ENCODE assay signal across 29 cellular contexts in genomic region chr7:133973710-133974109, GRCh38.
"Had no signal": no experiment of that assay in that cellular context is flagged by ENCODE, and none has a peak within 500 bp of the region (broad histone marks: within the 10 kb centered on the region; RNA-seq: fewer than 3 reads in every experiment).

No MANE protein-coding gene starts in this region.

- H3K27me3 Mint-ChIP-seq: activated CD4-positive, alpha-beta memory T cell treated with anti-CD3 and anti-CD28 coated beads, Interleukin-2, amount 10 ng/mL, durations not matched to agents 7 days and 5 days; activated CD4-positive, alpha-beta T cell treated with anti-CD3 and anti-CD28 coated beads, Interleukin-2, amount 10 ng/mL, durations not matched to agents 7 days and 5 days; activated naive CD8-positive, alpha-beta T cell; activated T-helper 17 cell treated with anti-CD3 and anti-CD28 coated beads, Interleukin-2, amount 50 U/mL, for 72 hours; central memory CD8-positive, alpha-beta T cell; dendritic cell treated with granulocyte-macrophage colony-stimulating factor and Interleukin-4, amounts not matched to agents 40 ng/mL and 50 ng/mL, for 4 days had no signal

- ATAC-seq: activated T-cell treated with anti-CD3 and anti-CD28 coated beads, Interleukin-2, amount 50 U/mL, for 4 hours; activated T-helper 17 cell treated with anti-CD3 and anti-CD28 coated beads, Interleukin-2, amount 50 U/mL, for 72 hours; foreskin keratinocyte; gastrocnemius medialis; heart left ventricle; WTC11 had no signal

- H3K4me3 ChIP-seq: coronary artery, dorsolateral prefrontal cortex, esophagus muscularis mucosa, gastrocnemius medialis, heart left ventricle had no signal

- H3K9me3 ChIP-seq: esophagus muscularis mucosa, gastrocnemius medialis, heart left ventricle had no signal

- H3K27ac Mint-ChIP-seq: activated CD4-positive, alpha-beta memory T cell treated with anti-CD3 and anti-CD28 coated beads, Interleukin-2, amount 10 ng/mL, durations not matched to agents 7 days and 5 days; activated CD4-positive, alpha-beta T cell treated with anti-CD3 and anti-CD28 coated beads, Interleukin-2, amount 10 ng/mL, durations not matched to agents 7 days and 5 days; activated naive CD8-positive, alpha-beta T cell; activated T-helper 17 cell treated with anti-CD3 and anti-CD28 coated beads, Interleukin-2, amount 50 U/mL, for 72 hours; dendritic cell treated with granulocyte-macrophage colony-stimulating factor and Interleukin-4, amounts not matched to agents 40 ng/mL and 50 ng/mL, for 4 days; WTC11 had no signal

- H3K4me1 ChIP-seq: esophagus muscularis mucosa, foreskin keratinocyte had no signal

- DNase-seq: activated CD4-positive, alpha-beta memory T cell treated with anti-CD3 and anti-CD28 coated beads, Interleukin-2, amount 10 ng/mL, durations not matched to agents 7 days and 5 days; activated CD4-positive, alpha-beta T cell treated with anti-CD3 and anti-CD28 coated beads for 1 hour; activated CD4-positive, alpha-beta T cell treated with anti-CD3 and anti-CD28 coated beads for 4 hours; activated CD4-positive, alpha-beta T cell treated with anti-CD3 and anti-CD28 coated beads, Interleukin-2, amount 10 ng/mL, durations not matched to agents 7 days and 5 days; activated CD4-positive, alpha-beta T cell treated with anti-CD3 and anti-CD28 coated beads, Interleukin-2, amount 50 U/mL, for 4 hours; activated effector memory CD4-positive, alpha-beta T cell treated with Interleukin-2 at 50 U/mL for 16 hours; activated gamma-delta T cell treated with Interleukin-2 at 50 U/mL for 16 hours; activated naive CD4-positive, alpha-beta T cell treated with anti-CD3 and anti-CD28 coated beads, Interleukin-2, amount 50 U/mL, for 16 hours; activated naive CD4-positive, alpha-beta T cell treated with Interleukin-2 at 50 U/mL for 16 hours; activated T-cell treated with anti-CD3 and anti-CD28 coated beads, Interleukin-2, amount 50 U/mL, for 4 hours; amniotic stem cell; anterior cingulate cortex; brain microvascular endothelial cell; dorsolateral prefrontal cortex; effector memory CD4-positive, alpha-beta T cell; erythroblast; foreskin keratinocyte; gastrocnemius medialis; glutamatergic neuron; heart left ventricle; T-helper 2 cell had no signal

- H3K27ac ChIP-seq: brain microvascular endothelial cell, coronary artery, dorsolateral prefrontal cortex, esophagus muscularis mucosa, foreskin keratinocyte, gastrocnemius medialis, heart left ventricle, VCaP had no signal

- H3K27me3 ChIP-seq: brain microvascular endothelial cell, dorsolateral prefrontal cortex, esophagus muscularis mucosa, foreskin keratinocyte, gastrocnemius medialis, heart left ventricle had no signal

- H3K4me1 Mint-ChIP-seq: activated CD4-positive, alpha-beta memory T cell treated with anti-CD3 and anti-CD28 coated beads, Interleukin-2, amount 10 ng/mL, durations not matched to agents 7 days and 5 days; activated T-helper 17 cell treated with anti-CD3 and anti-CD28 coated beads, Interleukin-2, amount 50 U/mL, for 72 hours; central memory CD8-positive, alpha-beta T cell had no signal

- H3K9me3 Mint-ChIP-seq: activated CD4-positive, alpha-beta T cell treated with anti-CD3 and anti-CD28 coated beads, Interleukin-2, amount 10 ng/mL, durations not matched to agents 7 days and 5 days; activated T-helper 17 cell treated with anti-CD3 and anti-CD28 coated beads, Interleukin-2, amount 50 U/mL, for 72 hours; central memory CD8-positive, alpha-beta T cell had no signal

- H3K36me3 ChIP-seq: brain microvascular endothelial cell, esophagus muscularis mucosa, gastrocnemius medialis, heart left ventricle had no signal

- H3K4me3 Mint-ChIP-seq: activated CD4-positive, alpha-beta memory T cell treated with anti-CD3 and anti-CD28 coated beads, Interleukin-2, amount 10 ng/mL, durations not matched to agents 7 days and 5 days; activated CD4-positive, alpha-beta T cell treated with anti-CD3 and anti-CD28 coated beads, Interleukin-2, amount 10 ng/mL, durations not matched to agents 7 days and 5 days; activated naive CD8-positive, alpha-beta T cell; activated T-cell treated with anti-CD3 and anti-CD28 coated beads, Interleukin-2, amount 50 U/mL, for 4 hours; activated T-helper 17 cell treated with anti-CD3 and anti-CD28 coated beads, Interleukin-2, amount 50 U/mL, for 72 hours; central memory CD8-positive, alpha-beta T cell; dendritic cell treated with granulocyte-macrophage colony-stimulating factor and Interleukin-4, amounts not matched to agents 40 ng/mL and 50 ng/mL, for 4 days; WTC11 had no signal
